ENCODE assay signal across 35 cellular contexts in the genomic region with DNA sequence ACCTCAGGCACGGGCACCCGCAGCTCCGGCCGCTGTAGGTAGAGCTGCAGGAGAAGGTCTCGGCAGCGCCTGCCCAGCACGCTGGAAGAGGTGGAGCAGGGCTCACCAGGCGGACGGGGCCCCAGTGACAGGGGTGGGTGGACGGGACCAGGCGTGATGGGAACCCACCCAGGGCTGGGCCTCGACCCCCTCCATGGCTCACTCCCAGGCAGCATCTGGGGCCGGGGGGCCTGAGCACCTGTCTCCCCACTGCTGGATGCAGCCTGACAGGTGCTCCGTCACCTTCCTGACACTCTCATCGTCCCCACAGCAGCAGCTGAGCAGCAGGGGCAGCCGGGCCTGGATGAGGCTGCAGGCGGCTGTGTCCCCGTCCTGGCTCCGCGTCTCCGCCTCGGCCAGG.
"Had no signal": no experiment of that assay in that cellular context is flagged by ENCODE, and none has a peak within 500 bp of the region (broad histone marks: within the 10 kb centered on the region; RNA-seq: fewer than 3 reads in every experiment).

No MANE protein-coding gene starts in this region.

- H3K27me3 ChIP-seq: adrenal gland, body of pancreas, cardiac muscle cell had no signal

- DNase-seq: activated B cell treated with CpG ODN at 0.5 μM for 24 hours; activated CD4-positive, alpha-beta memory T cell treated with anti-CD3 and anti-CD28 coated beads for 36 hours; activated CD4-positive, alpha-beta T cell treated with anti-CD3 and anti-CD28 coated beads for 4 hours; activated CD4-positive, alpha-beta T cell treated with anti-CD3 and anti-CD28 coated beads, Interleukin-2, amount 10 ng/mL, durations not matched to agents 24 days and 14 days; activated CD4-positive, alpha-beta T cell treated with anti-CD3 and anti-CD28 coated beads, Interleukin-2, amount 50 U/mL, for 1 hour; activated CD4-positive, alpha-beta T cell treated with anti-CD3 and anti-CD28 coated beads, Interleukin-2, amount 50 U/mL, for 4 hours; activated CD4-positive, CD25-positive, alpha-beta regulatory T cell treated with anti-CD3 and anti-CD28 coated beads, Interleukin-2, amount 50 U/mL, for 72 hours; activated CD8-positive, alpha-beta memory T cell treated with anti-CD3 and anti-CD28 coated beads, Interleukin-2, amount 50 U/mL, for 4 hours; activated CD8-positive, alpha-beta T cell treated with anti-CD3 and anti-CD28 coated beads for 36 hours; activated effector memory CD4-positive, alpha-beta T cell treated with anti-CD3 and anti-CD28 coated beads, Interleukin-2, amount 50 U/mL, for 16 hours; activated gamma-delta T cell treated with Interleukin-2 at 50 U/mL for 16 hours; activated naive CD4-positive, alpha-beta T cell; activated naive CD4-positive, alpha-beta T cell treated with anti-CD3 and anti-CD28 coated beads for 36 hours; activated naive CD4-positive, alpha-beta T cell treated with anti-CD3 and anti-CD28 coated beads, Interleukin-2, amount 50 U/mL, for 16 hours; activated naive CD8-positive, alpha-beta T cell treated with anti-CD3 and anti-CD28 coated beads for 36 hours; activated T-cell treated with anti-CD3 and anti-CD28 coated beads for 4 hours; activated T-cell treated with anti-CD3 and anti-CD28 coated beads, Interleukin-2, amount 50 U/mL, for 1 hour; activated T-cell treated with anti-CD3 and anti-CD28 coated beads, Interleukin-2, amount 50 U/mL, for 4 hours; activated T-cell treated with anti-CD3 and anti-CD28 coated beads, Interleukin-2, amount 50 U/mL, for 72 hours; adrenal gland; amniotic stem cell; aorta; body of pancreas; caudate nucleus; cerebellar nuclear complex; T-helper 1 cell; T-helper 2 cell; T-helper 9 cell had no signal

- H3K4me3 ChIP-seq: adrenal gland, body of pancreas, cardiac muscle cell had no signal

- ATAC-seq: activated CD8-positive, alpha-beta T cell treated with anti-CD3 and anti-CD28 coated beads for 36 hours; activated naive CD4-positive, alpha-beta T cell treated with anti-CD3 and anti-CD28 coated beads, Interleukin-2, amount 50 U/mL, for 72 hours; activated T-cell treated with anti-CD3 and anti-CD28 coated beads, Interleukin-2, amount 50 U/mL, for 4 hours; activated T-cell treated with anti-CD3 and anti-CD28 coated beads, Interleukin-2, amount 50 U/mL, for 72 hours; activated T-helper 17 cell treated with anti-CD3 and anti-CD28 coated beads, Interleukin-2, amount 50 U/mL, for 72 hours; body of pancreas had no signal

- H3K9me3 ChIP-seq: adrenal gland, body of pancreas had no signal

- FAIRE-seq: astrocyte, bronchial epithelial cell, TTC549 had no signal

- H3K27ac ChIP-seq: adrenal gland, body of pancreas, cardiac muscle cell, VCaP had no signal
